Comparison of ENCODE assay signal across 22 cellular contexts in genomic region chr3:99965681-99966408, GRCh38.
DNase-seq lines count a peak whose midpoint lies in the region; ATAC-seq and TF ChIP-seq lines count a peak whose summit lies in the region.
"Had no signal": no experiment of that assay in that cellular context is flagged by ENCODE, and none has a peak within 500 bp of the region (broad histone marks: within the 10 kb centered on the region; RNA-seq: fewer than 3 reads in every experiment).

No MANE protein-coding gene starts in this region.

- H3K9me3 ChIP-seq in RWPE2 (ENCODE audit: severe bottlenecking) (no peaks in the 10 kb centered on the region), right cardiac atrium (ENCODE audit: control insufficient read depth, low read length) (no peaks in the 10 kb centered on the region)
- H3K9me3 ChIP-seq: BLaER1, lower lobe of right lung, Peyer's patch, vagina had no signal

- 98% methylated on average over 3 of the region's 3 CpGs for WGBS in right cardiac atrium

- no peak overlapping the region for H3K9ac ChIP-seq in rectal smooth muscle tissue (ENCODE audit: low read length)
- H3K9ac ChIP-seq: BLaER1, KMS-11 had no signal

- H3K27me3 ChIP-seq in ACC112 (ENCODE audit: insufficient read depth, low read length) (no peaks in the 10 kb centered on the region), RWPE2 (ENCODE audit: insufficient read depth, poor library complexity, severe bottlenecking) (no peaks in the 10 kb centered on the region), right cardiac atrium (ENCODE audit: control insufficient read depth, insufficient read depth) (no peaks in the 10 kb centered on the region), rectal smooth muscle tissue (ENCODE audit: control insufficient read depth, insufficient read depth, low read length) (no peaks in the 10 kb centered on the region)
- H3K27me3 ChIP-seq: BLaER1, Peyer's patch, vagina had no signal

- DNase-seq in RWPE2 (ENCODE audit: low spot score) (no peak), right cardiac atrium (peak in 1 of 3 donors; percentile 55), KG1 (lab: John Stamatoyannopoulos, UW) (no peak)
- no peak for DNase-seq in stimulated activated CD8-positive, alpha-beta memory T cell treated with anti-CD3 and anti-CD28 coated beads, Interleukin-4, amount 100 ng/mL, for 48 hours
- DNase-seq: activated T-cell treated with anti-CD3 and anti-CD28 coated beads, Interleukin-2, amount 50 U/mL, for 48 hours; Calu3; H7; hippocampal formation; lower lobe of right lung; NCI-H187; NCI-H345; NK-92 treated with Interleukin-12 subunit alpha and Interleukin-12 subunit beta, amount 100 ng/mL, for 24 hours; Peyer's patch; stimulated activated CD4-positive, alpha-beta T cell treated with anti-CD3 and anti-CD28 coated beads, Interleukin-4, amount 100 ng/mL, for 1 hour; T-helper 9 cell had no signal

- ATAC-seq in RWPE2 (ENCODE audit: low read depth) (no peak), right cardiac atrium (no peak), GM19023 (IDR thresholded peaks at IDR 0.05; ENCODE audit: unreplicated experiment) (no peak), HG02938 (IDR thresholded peaks at IDR 0.05; ENCODE audit: unreplicated experiment) (no peak)

- peaks cover 21% of the 10 kb centered on the region for H3K4me1 ChIP-seq in ACC112 (ENCODE audit: control insufficient read depth, insufficient read depth, low read length, unreplicated experiment)
- H3K4me1 ChIP-seq in RWPE2 (ENCODE audit: insufficient read depth, poor library complexity, severe bottlenecking): peaks cover 38% of the 10 kb centered on the region
- H3K4me1 ChIP-seq in right cardiac atrium (ENCODE audit: control insufficient read depth, insufficient read depth, low read length): no peaks in the 10 kb centered on the region
- peaks cover 17% of the 10 kb centered on the region for H3K4me1 ChIP-seq in rectal smooth muscle tissue (ENCODE audit: control insufficient read depth, insufficient read depth, low read length)
- H3K4me1 ChIP-seq: BLaER1, lower lobe of right lung, Peyer's patch had no signal

- TF ChIP-seq CTCF in RWPE2 (IDR thresholded peaks at IDR 0.05; ENCODE audit: poor library complexity, severe bottlenecking): no peak

- intact Hi-C loops in right cardiac atrium (cut with DNase I): no loop called here

- H3K27ac ChIP-seq in ACC112 (ENCODE audit: low read depth, low read length) (peak overlapping the region; percentile 35; the same call in 1 of the 2 replicates), RWPE2 (ENCODE audit: poor library complexity, severe bottlenecking) (peak overlapping the region; percentile 24), right cardiac atrium (ENCODE audit: low read length) (peak overlapping the region; percentile 54), rectal smooth muscle tissue (ENCODE audit: low read depth, low read length) (peak overlapping the region; percentile 45)
- H3K27ac ChIP-seq: BLaER1, KMS-11, lower lobe of right lung, vagina had no signal

- H3K4me3 ChIP-seq in ACC112 (ENCODE audit: low read depth, low read length) (no peak overlapping the region), RWPE2 (ENCODE audit: severe bottlenecking) (no peak overlapping the region), right cardiac atrium (ENCODE audit: low read length) (no peak overlapping the region), rectal smooth muscle tissue (ENCODE audit: low read length) (no peak overlapping the region)
- H3K4me3 ChIP-seq: BLaER1, lower lobe of right lung, Peyer's patch, vagina had no signal

- no peak overlapping the region for H2AFZ ChIP-seq in ACC112 (ENCODE audit: low read length, unreplicated experiment)

- no peaks in the 10 kb centered on the region for H3K79me2 ChIP-seq in ACC112 (ENCODE audit: control insufficient read depth, insufficient read depth, low read length, unreplicated experiment)

- H3K36me3 ChIP-seq in ACC112 (ENCODE audit: insufficient read depth, low read length) (no peaks in the 10 kb centered on the region), RWPE2 (ENCODE audit: low read depth) (no peaks in the 10 kb centered on the region), rectal smooth muscle tissue (ENCODE audit: control insufficient read depth, insufficient read depth, low read length) (no peaks in the 10 kb centered on the region)
- H3K36me3 ChIP-seq: lower lobe of right lung, Peyer's patch, vagina had no signal
